Comparison of ENCODE assay signal across 32 cellular contexts in the genomic region with DNA sequence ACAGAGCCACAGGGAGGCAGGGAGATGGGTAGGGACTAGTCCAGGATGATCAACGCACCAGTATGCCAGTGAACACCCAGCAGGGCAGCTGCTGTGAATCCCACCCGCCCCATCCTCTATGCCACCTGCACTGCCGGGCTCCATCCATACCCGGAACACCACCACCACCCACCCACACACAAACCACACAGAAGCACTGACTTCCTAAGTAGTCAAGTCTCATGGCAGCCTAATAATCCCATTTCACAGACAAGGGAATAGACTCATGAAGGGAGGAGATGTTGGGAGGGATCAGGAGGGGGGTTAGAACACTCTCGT. TPM values are rescaled to one million over a fixed set of nuclear protein-coding genes. Genes with fewer than 3 reads are reported as not detected.
"Had no signal": no experiment of that assay in that cellular context is flagged by ENCODE, and none has a peak within 500 bp of the region (broad histone marks: within the 10 kb centered on the region; RNA-seq: fewer than 3 reads in every experiment).

No MANE protein-coding gene starts in this region.

- H3K4me3 ChIP-seq: ascending aorta, breast epithelium, SJSA1 had no signal

- H3K9me3 Mint-ChIP-seq: activated CD4-positive, alpha-beta memory T cell treated with anti-CD3 and anti-CD28 coated beads for 36 hours; activated CD4-positive, alpha-beta T cell treated with anti-CD3 and anti-CD28 coated beads, Interleukin-2, amount 10 ng/mL, durations not matched to agents 7 days and 5 days; activated naive CD4-positive, alpha-beta T cell treated with anti-CD3 and anti-CD28 coated beads, Interleukin-2, amount 50 U/mL, for 24 hours; activated naive CD8-positive, alpha-beta T cell treated with anti-CD3 and anti-CD28 coated beads, Interleukin-2, amount 10 ng/mL, durations not matched to agents 7 days and 5 days; activated T-cell treated with anti-CD3 and anti-CD28 coated beads, Interleukin-2, amount 50 U/mL, for 72 hours; activated T-helper 17 cell treated with anti-CD3 and anti-CD28 coated beads, Interleukin-2, amount 50 U/mL, for 72 hours; T-helper 1 cell treated with Interleukin-12 subunit alpha and Interleukin-12 subunit beta and Interleukin-4 antibody, amounts not matched to agents 30 μg/mL and 1 μg/mL, for 36 hours; T-helper 2 cell treated with Interferon-gamma antibody and Interleukin-4, amounts not matched to agents 5 μg/mL and 100 μg/mL, for 36 hours had no signal

- DNase-seq: activated CD4-positive, alpha-beta memory T cell treated with anti-CD3 and anti-CD28 coated beads for 36 hours; activated CD4-positive, alpha-beta T cell treated with anti-CD3 and anti-CD28 coated beads for 36 hours; activated CD4-positive, alpha-beta T cell treated with anti-CD3 and anti-CD28 coated beads, Interleukin-2, amount 10 ng/mL, durations not matched to agents 7 days and 5 days; activated effector memory CD4-positive, alpha-beta T cell treated with anti-CD3 and anti-CD28 coated beads, Interleukin-2, amount 50 U/mL, for 16 hours; activated naive CD4-positive, alpha-beta T cell treated with Interleukin-2 at 50 U/mL for 16 hours; activated naive CD8-positive, alpha-beta T cell treated with anti-CD3 and anti-CD28 coated beads, Interleukin-2, amount 10 ng/mL, durations not matched to agents 7 days and 5 days; activated T-cell treated with anti-CD3 and anti-CD28 coated beads, Interleukin-2, amount 50 U/mL, for 1 hour; activated T-cell treated with anti-CD3 and anti-CD28 coated beads, Interleukin-2, amount 50 U/mL, for 72 hours; amygdala; NCI-H1092 treated with DMSO at 0.1 percent for 48 hours; NCI-H1417; NCI-H146; NCI-H187; NCI-H2029 treated with DMSO at 0.1 percent for 48 hours; NCI-H2107; NCI-H2171 treated with DMSO at 0.1 percent for 48 hours; NCI-H2227 treated with DMSO at 0.1 percent for 48 hours; NCI-H446; NCI-H510A treated with DMSO at 0.1 percent for 48 hours; NCI-H526 treated with DMSO at 0.1 percent for 48 hours; NCI-H774; SHP77 treated with DMSO at 0.1 percent for 48 hours; SK-N-SH had no signal

- ATAC-seq: activated CD4-positive, alpha-beta T cell treated with anti-CD3 and anti-CD28 coated beads for 36 hours; activated T-cell treated with anti-CD3 and anti-CD28 coated beads, Interleukin-2, amount 50 U/mL, for 72 hours; activated T-helper 17 cell treated with anti-CD3 and anti-CD28 coated beads, Interleukin-2, amount 50 U/mL, for 72 hours; Panc1 had no signal

- H3K9me3 ChIP-seq: ascending aorta, breast epithelium, SJSA1, SK-N-SH had no signal

- H3K4me3 Mint-ChIP-seq: activated CD4-positive, alpha-beta memory T cell treated with anti-CD3 and anti-CD28 coated beads for 36 hours; activated CD4-positive, alpha-beta T cell treated with anti-CD3 and anti-CD28 coated beads for 36 hours; activated CD4-positive, alpha-beta T cell treated with anti-CD3 and anti-CD28 coated beads, Interleukin-2, amount 10 ng/mL, durations not matched to agents 7 days and 5 days; activated naive CD4-positive, alpha-beta T cell treated with anti-CD3 and anti-CD28 coated beads, Interleukin-2, amount 50 U/mL, for 24 hours; activated naive CD8-positive, alpha-beta T cell treated with anti-CD3 and anti-CD28 coated beads, Interleukin-2, amount 10 ng/mL, durations not matched to agents 7 days and 5 days; activated T-cell treated with anti-CD3 and anti-CD28 coated beads, Interleukin-2, amount 50 U/mL, for 72 hours; activated T-helper 17 cell treated with anti-CD3 and anti-CD28 coated beads, Interleukin-2, amount 50 U/mL, for 72 hours; T-helper 1 cell treated with Interleukin-12 subunit alpha and Interleukin-12 subunit beta and Interleukin-4 antibody, amounts not matched to agents 30 μg/mL and 1 μg/mL, for 36 hours; T-helper 2 cell treated with Interferon-gamma antibody and Interleukin-4, amounts not matched to agents 5 μg/mL and 100 μg/mL, for 36 hours had no signal

- H3K36me3 Mint-ChIP-seq: activated CD4-positive, alpha-beta memory T cell treated with anti-CD3 and anti-CD28 coated beads for 36 hours; activated naive CD4-positive, alpha-beta T cell treated with anti-CD3 and anti-CD28 coated beads, Interleukin-2, amount 50 U/mL, for 24 hours had no signal

- H3K27ac Mint-ChIP-seq: activated CD4-positive, alpha-beta memory T cell treated with anti-CD3 and anti-CD28 coated beads for 36 hours; activated CD4-positive, alpha-beta T cell treated with anti-CD3 and anti-CD28 coated beads for 36 hours; activated CD4-positive, alpha-beta T cell treated with anti-CD3 and anti-CD28 coated beads, Interleukin-2, amount 10 ng/mL, durations not matched to agents 7 days and 5 days; activated naive CD4-positive, alpha-beta T cell treated with anti-CD3 and anti-CD28 coated beads, Interleukin-2, amount 50 U/mL, for 24 hours; activated naive CD8-positive, alpha-beta T cell treated with anti-CD3 and anti-CD28 coated beads, Interleukin-2, amount 10 ng/mL, durations not matched to agents 7 days and 5 days; activated T-cell treated with anti-CD3 and anti-CD28 coated beads, Interleukin-2, amount 50 U/mL, for 72 hours; activated T-helper 17 cell treated with anti-CD3 and anti-CD28 coated beads, Interleukin-2, amount 50 U/mL, for 72 hours; T-helper 1 cell treated with Interleukin-12 subunit alpha and Interleukin-12 subunit beta and Interleukin-4 antibody, amounts not matched to agents 30 μg/mL and 1 μg/mL, for 36 hours; T-helper 2 cell treated with Interferon-gamma antibody and Interleukin-4, amounts not matched to agents 5 μg/mL and 100 μg/mL, for 36 hours had no signal

- H3K27ac ChIP-seq: ascending aorta, breast epithelium, KMS-11, SJSA1 had no signal

- H3K9ac ChIP-seq: KMS-11, SK-N-SH had no signal

- H3K4me2 ChIP-seq: KMS-11, SK-N-SH had no signal

- H3K4me1 ChIP-seq: breast epithelium had no signal

- H3K36me3 ChIP-seq: ascending aorta, breast epithelium, SJSA1 had no signal

RNA-seq across cellular contexts. Expression of a gene that starts 6.3 kb away (rescaled TPM):
- total RNA-seq: SJSA1 had no signal
